In the genomic region with DNA sequence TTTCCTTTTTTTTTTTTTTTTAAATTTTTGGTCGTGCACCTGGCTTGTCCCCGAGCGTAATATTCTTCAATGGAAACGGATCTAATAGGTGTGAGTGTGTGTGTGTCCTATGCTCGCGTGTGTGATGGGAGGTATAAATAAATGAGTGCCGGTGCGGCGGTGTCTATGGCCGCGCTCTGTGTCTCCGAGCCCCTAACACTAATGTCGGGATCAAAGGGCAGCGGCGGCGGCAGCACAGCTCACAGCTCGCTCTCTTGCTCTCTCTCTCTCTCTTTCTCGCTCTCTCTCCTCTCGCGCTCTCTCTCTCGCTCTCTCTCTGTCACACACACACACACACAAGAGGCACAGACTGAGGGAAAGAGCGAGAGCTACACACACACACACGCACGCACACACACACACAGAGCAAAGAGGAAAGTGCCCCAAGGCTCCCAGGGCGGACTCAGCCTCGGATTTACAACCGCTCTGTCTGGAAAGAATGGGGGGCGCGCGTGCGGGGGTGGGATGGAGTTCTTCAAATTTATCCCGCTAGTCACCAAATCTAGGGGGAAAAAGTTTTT, we compare ENCODE assay signal across 1 cellular context.
TF ChIP-seq lines count a peak whose summit lies in the region.

A gene with protein sequence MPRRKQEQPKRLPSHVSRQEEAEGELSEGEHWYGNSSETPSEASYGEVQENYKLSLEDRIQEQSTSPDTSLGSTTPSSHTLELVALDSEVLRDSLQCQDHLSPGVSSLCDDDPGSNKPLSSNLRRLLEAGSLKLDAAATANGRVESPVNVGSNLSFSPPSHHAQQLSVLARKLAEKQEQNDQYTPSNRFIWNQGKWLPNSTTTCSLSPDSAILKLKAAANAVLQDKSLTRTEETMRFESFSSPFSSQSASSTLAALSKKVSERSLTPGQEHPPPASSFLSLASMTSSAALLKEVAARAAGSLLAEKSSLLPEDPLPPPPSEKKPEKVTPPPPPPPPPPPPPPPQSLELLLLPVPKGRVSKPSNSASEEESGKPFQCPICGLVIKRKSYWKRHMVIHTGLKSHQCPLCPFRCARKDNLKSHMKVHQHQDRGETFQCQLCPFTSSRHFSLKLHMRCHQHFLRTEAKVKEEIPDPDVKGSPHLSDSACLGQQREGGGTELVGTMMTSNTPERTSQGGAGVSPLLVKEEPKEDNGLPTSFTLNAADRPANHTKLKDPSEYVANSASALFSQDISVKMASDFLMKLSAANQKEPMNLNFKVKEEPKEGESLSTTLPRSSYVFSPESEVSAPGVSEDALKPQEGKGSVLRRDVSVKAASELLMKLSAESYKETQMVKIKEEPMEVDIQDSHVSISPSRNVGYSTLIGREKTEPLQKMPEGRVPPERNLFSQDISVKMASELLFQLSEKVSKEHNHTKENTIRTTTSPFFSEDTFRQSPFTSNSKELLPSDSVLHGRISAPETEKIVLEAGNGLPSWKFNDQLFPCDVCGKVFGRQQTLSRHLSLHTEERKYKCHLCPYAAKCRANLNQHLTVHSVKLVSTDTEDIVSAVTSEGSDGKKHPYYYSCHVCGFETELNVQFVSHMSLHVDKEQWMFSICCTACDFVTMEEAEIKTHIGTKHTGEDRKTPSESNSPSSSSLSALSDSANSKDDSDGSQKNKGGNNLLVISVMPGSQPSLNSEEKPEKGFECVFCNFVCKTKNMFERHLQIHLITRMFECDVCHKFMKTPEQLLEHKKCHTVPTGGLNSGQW (minus strand): TSS at position 206 of the 560 bp plus-strand sequence. CDS start 416 bp downstream, outside the sequence.

TF ChIP-seq in GM12878, 131 proteins besides CTCF, POLR2A, EP300 and RAD21 (continued from another document):
- TF ChIP-seq, protein P1, sequence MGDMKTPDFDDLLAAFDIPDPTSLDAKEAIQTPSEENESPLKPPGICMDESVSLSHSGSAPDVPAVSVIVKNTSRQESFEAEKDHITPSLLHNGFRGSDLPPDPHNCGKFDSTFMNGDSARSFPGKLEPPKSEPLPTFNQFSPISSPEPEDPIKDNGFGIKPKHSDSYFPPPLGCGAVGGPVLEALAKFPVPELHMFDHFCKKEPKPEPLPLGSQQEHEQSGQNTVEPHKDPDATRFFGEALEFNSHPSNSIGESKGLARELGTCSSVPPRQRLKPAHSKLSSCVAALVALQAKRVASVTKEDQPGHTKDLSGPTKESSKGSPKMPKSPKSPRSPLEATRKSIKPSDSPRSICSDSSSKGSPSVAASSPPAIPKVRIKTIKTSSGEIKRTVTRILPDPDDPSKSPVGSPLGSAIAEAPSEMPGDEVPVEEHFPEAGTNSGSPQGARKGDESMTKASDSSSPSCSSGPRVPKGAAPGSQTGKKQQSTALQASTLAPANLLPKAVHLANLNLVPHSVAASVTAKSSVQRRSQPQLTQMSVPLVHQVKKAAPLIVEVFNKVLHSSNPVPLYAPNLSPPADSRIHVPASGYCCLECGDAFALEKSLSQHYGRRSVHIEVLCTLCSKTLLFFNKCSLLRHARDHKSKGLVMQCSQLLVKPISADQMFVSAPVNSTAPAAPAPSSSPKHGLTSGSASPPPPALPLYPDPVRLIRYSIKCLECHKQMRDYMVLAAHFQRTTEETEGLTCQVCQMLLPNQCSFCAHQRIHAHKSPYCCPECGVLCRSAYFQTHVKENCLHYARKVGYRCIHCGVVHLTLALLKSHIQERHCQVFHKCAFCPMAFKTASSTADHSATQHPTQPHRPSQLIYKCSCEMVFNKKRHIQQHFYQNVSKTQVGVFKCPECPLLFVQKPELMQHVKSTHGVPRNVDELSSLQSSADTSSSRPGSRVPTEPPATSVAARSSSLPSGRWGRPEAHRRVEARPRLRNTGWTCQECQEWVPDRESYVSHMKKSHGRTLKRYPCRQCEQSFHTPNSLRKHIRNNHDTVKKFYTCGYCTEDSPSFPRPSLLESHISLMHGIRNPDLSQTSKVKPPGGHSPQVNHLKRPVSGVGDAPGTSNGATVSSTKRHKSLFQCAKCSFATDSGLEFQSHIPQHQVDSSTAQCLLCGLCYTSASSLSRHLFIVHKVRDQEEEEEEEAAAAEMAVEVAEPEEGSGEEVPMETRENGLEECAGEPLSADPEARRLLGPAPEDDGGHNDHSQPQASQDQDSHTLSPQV (IDR thresholded peaks at IDR 0.05): no peak
- peak; percentile 28; the same call in 1 of the 2 replicates for TF ChIP-seq JUNB (IDR thresholded peaks at IDR 0.05)
TF ChIP-seq in GM12878: peak in this region for 54.
